ENCODE assay signal across 8 cellular contexts in genomic region chr7:28078036-28078901, GRCh38.
DNase-seq lines count a peak whose midpoint lies in the region; ATAC-seq and TF ChIP-seq lines count a peak whose summit lies in the region.

No MANE protein-coding gene starts in this region.

- CTCF ChIA-PET in CD4-positive, alpha-beta memory T cell (lab: Charles Lee; ENCODE audit: partially characterized antibody), result interaction anchor here (0.6 to 8.4 kb wide), 19 partner anchors 9 to 882 kb away, joined by 3 to 86 read pairs (median 5); no protein-coding TSS in a partner anchor

- H3K4me1 ChIP-seq in CD4-positive, alpha-beta memory T cell (ENCODE audit: insufficient read depth, low read length), result no peaks in the 10 kb centered on the region
- H3K4me1 ChIP-seq in HAP-1, result no peaks in the 10 kb centered on the region
- peaks cover 4 to 47% (median 8%) of the 10 kb centered on the region in 3 donors for H3K4me1 ChIP-seq in gastroesophageal sphincter

- peak in 4 of 5 donors; percentile 37 to 55 (median 43) for DNase-seq in CD4-positive, alpha-beta memory T cell
- peak; percentile 39 to 59 for DNase-seq in HAP-1 (ENCODE audit: low spot score in 2 of 2)
- DNase-seq in NOMO-1 treated with DMSO at 0.1 percent for 48 hours (lab: John Stamatoyannopoulos, UW; ENCODE audit: unreplicated experiment), result peak; percentile 54
- peak; percentile 35 for DNase-seq in activated T-cell treated with anti-CD3 and anti-CD28 coated beads for 4 hours
- DNase-seq in renal cortical epithelial cell (ENCODE audit: low read depth), result peak; percentile 42

- H3K9me3 ChIP-seq in CD4-positive, alpha-beta memory T cell (ENCODE audit: control insufficient read depth in 1 of 2, low read length in 2 of 2), result no peaks in the 10 kb centered on the region
- H3K9me3 ChIP-seq in HAP-1 (no peaks in the 10 kb centered on the region), gastroesophageal sphincter (no peaks in the 10 kb centered on the region)

- in situ Hi-C loops in HAP-1 (cut with MboI; ENCODE audit: low sequenced_read_pairs), result no loop called here

- no peaks in the 10 kb centered on the region for H3K36me3 ChIP-seq in CD4-positive, alpha-beta memory T cell (ENCODE audit: insufficient read depth, low read length)
- H3K36me3 ChIP-seq in HAP-1 (replicated peaks) (no peaks in the 10 kb centered on the region), gastroesophageal sphincter (no peaks in the 10 kb centered on the region)

- no peaks in the 10 kb centered on the region for H3K36me3 Mint-ChIP-seq in CD4-positive, alpha-beta memory T cell

- 22 to 37% methylated on average over 5 to 7 of the region's 7 CpGs for WGBS in gastroesophageal sphincter (ENCODE audit: low coverage in 1 of 2), 2 donors

- no peak overlapping the region for H3K4me3 Mint-ChIP-seq in CD4-positive, alpha-beta memory T cell

- POLR2A ChIA-PET in CD4-positive, alpha-beta memory T cell (lab: Charles Lee; ENCODE audit: partially characterized antibody), result no interaction called here

- TF ChIP-seq CTCF in gastroesophageal sphincter (IDR thresholded peaks at IDR 0.05), result peak; percentile 86 to 97 (median 92)

- no peak overlapping the region for H3K27ac ChIP-seq in CD4-positive, alpha-beta memory T cell (ENCODE audit: low read depth, low read length)
- H3K27ac ChIP-seq in gastroesophageal sphincter, result no peak overlapping the region

- peaks cover 0 to 20% (median 9%) of the 10 kb centered on the region in 4 donors for H3K4me1 Mint-ChIP-seq in CD4-positive, alpha-beta memory T cell

- no peak for ATAC-seq in gastroesophageal sphincter
- ATAC-seq in GM19351 (IDR thresholded peaks at IDR 0.05; ENCODE audit: unreplicated experiment), result no peak
- no peak for ATAC-seq in GM19397 (IDR thresholded peaks at IDR 0.05; ENCODE audit: unreplicated experiment)

- intact Hi-C loops in CD4-positive, alpha-beta memory T cell (cut with micrococcal nuclease), result loop anchor here (1.0 kb wide), 1 partner anchor 882 kb away; no protein-coding TSS in a partner anchor

- peak overlapping the region in 1 of 7 donors; percentile 55 for H3K27ac Mint-ChIP-seq in CD4-positive, alpha-beta memory T cell

- H3K27me3 ChIP-seq in CD4-positive, alpha-beta memory T cell (ENCODE audit: insufficient read depth, low read length), result no peaks in the 10 kb centered on the region
- no peaks in the 10 kb centered on the region for H3K27me3 ChIP-seq in HAP-1 (ENCODE audit: low read depth)
- no peaks in the 10 kb centered on the region for H3K27me3 ChIP-seq in gastroesophageal sphincter

- H3K27me3 Mint-ChIP-seq in CD4-positive, alpha-beta memory T cell, result no peaks in the 10 kb centered on the region

- TF ChIP-seq POLR2A in gastroesophageal sphincter (IDR thresholded peaks at IDR 0.05), result no peak

- H3K4me3 ChIP-seq in CD4-positive, alpha-beta memory T cell (ENCODE audit: low read length in 2 of 2), result no peak overlapping the region
- H3K4me3 ChIP-seq in HAP-1 (no peak overlapping the region), gastroesophageal sphincter (no peak overlapping the region)

- TF ChIP-seq EP300 in gastroesophageal sphincter (IDR thresholded peaks at IDR 0.05), result no peak

- H3K9me3 Mint-ChIP-seq in CD4-positive, alpha-beta memory T cell, result no peaks in the 10 kb centered on the region
